In the genomic region with DNA sequence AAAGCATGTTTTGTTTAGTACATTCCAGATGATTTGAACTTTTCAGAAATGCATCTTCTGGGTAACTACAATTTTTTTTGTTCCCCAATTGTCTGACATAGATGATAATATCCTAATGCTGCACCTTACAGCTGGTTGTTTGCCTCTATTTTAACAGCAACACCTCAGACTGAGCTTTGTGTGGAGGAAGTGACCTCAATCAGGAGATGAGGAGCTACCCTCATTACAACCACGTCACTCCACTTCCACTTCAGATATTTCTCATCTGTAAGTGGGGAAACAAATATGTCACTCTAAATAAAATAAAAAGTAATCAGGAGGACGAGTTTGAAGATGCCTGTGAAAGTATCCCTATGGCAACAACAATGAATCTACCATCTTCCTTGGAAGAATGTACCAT, we compare ENCODE assay signal across 21 cellular contexts.
"Had no signal": no experiment of that assay in that cellular context is flagged by ENCODE, and none has a peak within 500 bp of the region (broad histone marks: within the 10 kb centered on the region; RNA-seq: fewer than 3 reads in every experiment).

No MANE protein-coding gene starts in this region.

- H3K27me3 ChIP-seq: heart right ventricle, transverse colon had no signal

- H3K4me3 Mint-ChIP-seq: brain had no signal

- H3K4me1 Mint-ChIP-seq: brain had no signal

- H3K9me3 ChIP-seq: heart right ventricle, transverse colon had no signal

- H3K27ac ChIP-seq: epithelial cell of prostate, heart right ventricle, parathyroid adenoma, transverse colon, WERI-Rb-1 had no signal

- H3K4me3 ChIP-seq: heart right ventricle, transverse colon had no signal

- FAIRE-seq: TTC549, urothelium cell line had no signal

- H2AFZ ChIP-seq: parathyroid adenoma had no signal

- H3K9me3 Mint-ChIP-seq: brain had no signal

- H3K36me3 ChIP-seq: heart right ventricle, transverse colon, WERI-Rb-1 had no signal

- H3K4me1 ChIP-seq: heart right ventricle, parathyroid adenoma, transverse colon had no signal

- H3K36me3 Mint-ChIP-seq: brain had no signal

- H3K79me2 ChIP-seq: parathyroid adenoma had no signal

- ATAC-seq: heart right ventricle, left cardiac atrium, right cardiac atrium had no signal

- H3K9ac ChIP-seq: parathyroid adenoma had no signal

- H3K27me3 Mint-ChIP-seq: brain had no signal

- DNase-seq: activated CD4-positive, CD25-positive, alpha-beta regulatory T cell treated with anti-CD3 and anti-CD28 coated beads, Interleukin-2, amount 50 U/mL, for 72 hours; activated CD8-positive, alpha-beta memory T cell treated with anti-CD3 and anti-CD28 coated beads, Interleukin-2, amount 50 U/mL, for 48 hours; activated effector memory CD4-positive, alpha-beta T cell treated with anti-CD3 and anti-CD28 coated beads, Interleukin-2, amount 50 U/mL, for 16 hours; activated naive CD4-positive, alpha-beta T cell treated with anti-CD3 and anti-CD28 coated beads, Interleukin-2, amount 50 U/mL, for 16 hours; activated T-cell treated with anti-CD3 and anti-CD28 coated beads, Interleukin-2, amount 50 U/mL, for 48 hours; aorta; heart right ventricle; islet precursor cell; left cardiac atrium; mesenchymal stem cell; nucleus accumbens; right cardiac atrium; stimulated activated CD4-positive, alpha-beta T cell treated with anti-CD3 and anti-CD28 coated beads, Interleukin-12 subunit alpha, Interleukin-12 subunit beta, amount 100 ng/mL, for 4 hours; stimulated activated CD4-positive, alpha-beta T cell treated with anti-CD3 and anti-CD28 coated beads, Interleukin-4, amount 100 ng/mL, for 4 hours; transverse colon; WERI-Rb-1 had no signal
